ENCODE assay signal across 13 cellular contexts in the genomic region with DNA sequence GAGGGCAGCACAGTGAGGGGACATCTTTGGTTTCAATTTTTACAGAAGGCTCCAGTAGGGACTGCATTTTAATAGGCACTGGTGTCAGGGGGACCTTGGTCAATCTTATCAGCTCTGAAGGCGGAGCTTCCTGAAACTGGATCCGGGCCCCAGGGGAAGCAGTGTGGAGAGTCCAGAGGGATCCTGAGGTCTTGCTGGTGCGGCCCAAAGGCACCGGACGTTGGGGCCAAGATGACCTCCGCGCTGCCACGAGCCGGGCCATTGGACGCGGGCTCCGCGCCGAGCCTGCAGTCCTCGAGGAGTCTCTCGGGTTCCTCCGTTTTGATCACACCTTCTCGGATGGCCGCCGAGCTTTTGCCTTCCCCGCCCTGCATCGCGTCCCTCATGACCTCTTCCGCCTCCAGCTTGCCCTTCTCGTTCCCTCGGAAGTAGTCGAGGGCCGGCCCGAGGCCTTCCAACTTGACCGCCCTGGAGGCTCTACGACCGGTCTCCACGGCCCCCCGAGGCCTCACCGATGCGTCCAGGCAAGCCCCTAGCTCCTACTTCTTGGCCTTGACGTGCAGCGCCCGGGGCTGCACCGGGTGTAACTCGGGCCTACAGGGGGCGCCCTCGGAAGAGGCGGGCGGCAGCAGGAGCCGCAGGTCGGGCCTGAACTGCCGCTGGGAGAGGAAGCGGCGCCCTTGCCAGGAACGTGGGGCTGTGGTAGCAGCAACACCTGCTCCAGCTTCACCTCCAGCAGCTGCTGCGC. TPM values are rescaled to one million over a fixed set of nuclear protein-coding genes. Genes with fewer than 3 reads are reported as not detected.
DNase-seq lines count a peak whose midpoint lies in the region; ATAC-seq and TF ChIP-seq lines count a peak whose summit lies in the region.
"Had no signal": no experiment of that assay in that cellular context is flagged by ENCODE, and none has a peak within 500 bp of the region (broad histone marks: within the 10 kb centered on the region; RNA-seq: fewer than 3 reads in every experiment).

No MANE protein-coding gene starts in this region.

- H4K20me1 ChIP-seq in neural progenitor cell (ENCODE audit: low read depth): no peaks in the 10 kb centered on the region

- H3K27ac ChIP-seq in endodermal cell (ENCODE audit: low read depth, low read length): no peak overlapping the region
- H3K27ac ChIP-seq in neural progenitor cell: no peak overlapping the region
- H3K27ac ChIP-seq: lower lobe of right lung, right lobe of liver had no signal

- ATAC-seq in HG03280 (IDR thresholded peaks at IDR 0.05; ENCODE audit: unreplicated experiment) (no peak), HG03175 (IDR thresholded peaks at IDR 0.05; ENCODE audit: unreplicated experiment) (no peak), HG03354 (IDR thresholded peaks at IDR 0.05; ENCODE audit: poor library complexity, severe bottlenecking, unreplicated experiment) (no peak)

- H3K27me3 Mint-ChIP-seq in activated CD4-positive, alpha-beta T cell treated with anti-CD3 and anti-CD28 coated beads, Interleukin-2, amount 10 ng/mL, durations not matched to agents 24 days and 14 days: peaks cover 2% of the 10 kb centered on the region
- peaks cover 5% of the 10 kb centered on the region for H3K27me3 Mint-ChIP-seq in endodermal cell (ENCODE audit: insufficient read depth)
- H3K27me3 Mint-ChIP-seq in neural progenitor cell (ENCODE audit: insufficient read depth, low read depth): peaks cover 7% of the 10 kb centered on the region

- no peak overlapping the region for H2AFZ ChIP-seq in neural progenitor cell (replicated peaks)

- H3K36me3 Mint-ChIP-seq in activated CD4-positive, alpha-beta T cell treated with anti-CD3 and anti-CD28 coated beads, Interleukin-2, amount 10 ng/mL, durations not matched to agents 24 days and 14 days (ENCODE audit: low read depth): no peaks in the 10 kb centered on the region
- H3K36me3 Mint-ChIP-seq in endodermal cell (ENCODE audit: low read depth) (peaks cover 2% of the 10 kb centered on the region), neural progenitor cell (peaks cover 9% of the 10 kb centered on the region)

- no peak overlapping the region for H3K27ac Mint-ChIP-seq in activated CD4-positive, alpha-beta T cell treated with anti-CD3 and anti-CD28 coated beads, Interleukin-2, amount 10 ng/mL, durations not matched to agents 24 days and 14 days
- H3K27ac Mint-ChIP-seq in endodermal cell (no peak overlapping the region), neural progenitor cell (no peak overlapping the region)

- no peaks in the 10 kb centered on the region for H3K36me3 ChIP-seq in endodermal cell (ENCODE audit: control insufficient read depth, insufficient read depth, low read length)
- H3K36me3 ChIP-seq in neural progenitor cell: no peaks in the 10 kb centered on the region
- H3K36me3 ChIP-seq: lower lobe of right lung, right lobe of liver had no signal

- DNase-seq in activated CD4-positive, alpha-beta T cell treated with anti-CD3 and anti-CD28 coated beads, Interleukin-2, amount 10 ng/mL, durations not matched to agents 24 days and 14 days: peak; percentile 62
- DNase-seq in endodermal cell (peak; percentile 49), neural progenitor cell (ENCODE audit: low spot score) (no peak)
- peak; percentile 41 for DNase-seq in stimulated activated CD4-positive, alpha-beta T cell treated with anti-CD3 and anti-CD28 coated beads, Interleukin-4, amount 100 ng/mL, for 1 hour
- DNase-seq: KBM-7, lower lobe of right lung had no signal

- H3K79me2 ChIP-seq in neural progenitor cell (ENCODE audit: low read depth): no peaks in the 10 kb centered on the region

- H3F3A ChIP-seq in neural progenitor cell (ENCODE audit: low read depth): no peaks in the 10 kb centered on the region

- no peak overlapping the region for H3K4me3 ChIP-seq in GM12875 (ENCODE audit: low read depth, low read length)
- H3K4me3 ChIP-seq in endodermal cell (ENCODE audit: low read length): no peak overlapping the region
- H3K4me3 ChIP-seq in neural progenitor cell: no peak overlapping the region
- H3K4me3 ChIP-seq: lower lobe of right lung, right lobe of liver had no signal

- peaks cover 7% of the 10 kb centered on the region for H3K9me3 Mint-ChIP-seq in activated CD4-positive, alpha-beta T cell treated with anti-CD3 and anti-CD28 coated beads, Interleukin-2, amount 10 ng/mL, durations not matched to agents 24 days and 14 days
- peaks cover 29% of the 10 kb centered on the region for H3K9me3 Mint-ChIP-seq in endodermal cell
- H3K9me3 Mint-ChIP-seq in neural progenitor cell: peaks cover 20% of the 10 kb centered on the region

- H3K9me3 ChIP-seq in endodermal cell (ENCODE audit: control insufficient read depth, low read length) (peaks cover 18% of the 10 kb centered on the region), neural progenitor cell (ENCODE audit: low read depth) (no peaks in the 10 kb centered on the region)
- H3K9me3 ChIP-seq: lower lobe of right lung, right lobe of liver had no signal

- no peaks in the 10 kb centered on the region for H3K27me3 ChIP-seq in endodermal cell (ENCODE audit: control insufficient read depth, insufficient read depth, low read length, poor library complexity, severe bottlenecking)
- no peaks in the 10 kb centered on the region for H3K27me3 ChIP-seq in neural progenitor cell
- H3K27me3 ChIP-seq: right lobe of liver had no signal

- H3K4me1 ChIP-seq in endodermal cell (ENCODE audit: control insufficient read depth, insufficient read depth, low read length) (no peaks in the 10 kb centered on the region), neural progenitor cell (no peaks in the 10 kb centered on the region)
- H3K4me1 ChIP-seq: lower lobe of right lung, right lobe of liver had no signal

- H3K4me1 Mint-ChIP-seq in activated CD4-positive, alpha-beta T cell treated with anti-CD3 and anti-CD28 coated beads, Interleukin-2, amount 10 ng/mL, durations not matched to agents 24 days and 14 days: no peaks in the 10 kb centered on the region
- peaks cover 11% of the 10 kb centered on the region for H3K4me1 Mint-ChIP-seq in endodermal cell
- peaks cover 13% of the 10 kb centered on the region for H3K4me1 Mint-ChIP-seq in neural progenitor cell

- 93 to 94% methylated on average over 30 to 52 of the region's 52 CpGs for WGBS in endodermal cell (ENCODE audit: insufficient coverage in 1 of 2, insufficient read length in 1 of 2), 2 experiments

- H3K9ac ChIP-seq in endodermal cell (ENCODE audit: extremely low read depth, low read length, poor library complexity, severe bottlenecking): no peak overlapping the region
- no peak overlapping the region for H3K9ac ChIP-seq in neural progenitor cell

- TF ChIP-seq CTCF in GM12875 (IDR thresholded peaks at IDR 0.05; ENCODE audit: borderline replicate concordance, insufficient read depth, low read depth, low read length): peak; percentile 19; the same call in 1 of the 2 replicates
- peak; percentile 14 for TF ChIP-seq CTCF in endodermal cell (conservative IDR thresholded peaks at IDR 0.05)
- TF ChIP-seq CTCF in neural progenitor cell (IDR thresholded peaks at IDR 0.05): no peak

- no peak overlapping the region for H3K4me3 Mint-ChIP-seq in activated CD4-positive, alpha-beta T cell treated with anti-CD3 and anti-CD28 coated beads, Interleukin-2, amount 10 ng/mL, durations not matched to agents 24 days and 14 days
- no peak overlapping the region for H3K4me3 Mint-ChIP-seq in endodermal cell
- H3K4me3 Mint-ChIP-seq in neural progenitor cell: no peak overlapping the region

- H3K4me2 ChIP-seq in neural progenitor cell: no peak overlapping the region

- intact Hi-C loops in activated CD4-positive, alpha-beta T cell treated with anti-CD3 and anti-CD28 coated beads, Interleukin-2, amount 10 ng/mL, durations not matched to agents 24 days and 14 days (cut with micrococcal nuclease): no loop called here

RNA-seq across cellular contexts. Expression of gene C5orf52, which starts 18.8 kb away (rescaled TPM):
- total RNA-seq in activated CD4-positive, alpha-beta T cell treated with anti-CD3 and anti-CD28 coated beads, Interleukin-2, amount 10 ng/mL, durations not matched to agents 24 days and 14 days: 0.42 TPM in 1 of 2 replicates, not detected in the other
- total RNA-seq in endodermal cell (not detected), neural progenitor cell (ENCODE audit: low replicate concordance) (not detected in 2 replicates)
- polyA plus RNA-seq in endodermal cell (2013, experiment 1 of 2): not detected
- polyA plus RNA-seq in endodermal cell (2013, experiment 2 of 2): not detected
- total RNA-seq: lower lobe of right lung, NCI-H460, right lobe of liver had no signal
- polyA plus RNA-seq: esophagus had no signal

RNA-seq across cellular contexts. Expression of gene SOX30, which starts 37.9 kb away (rescaled TPM):
- 0.19 TPM in 1 of 2 replicates, not detected in the other for total RNA-seq in activated CD4-positive, alpha-beta T cell treated with anti-CD3 and anti-CD28 coated beads, Interleukin-2, amount 10 ng/mL, durations not matched to agents 24 days and 14 days
- total RNA-seq in endodermal cell: under 1 TPM in 1 of 2 donors, not detected in 1; 0.48 TPM
- polyA plus RNA-seq in endodermal cell (2013, experiment 1 of 2): 0.07 TPM
- polyA plus RNA-seq in endodermal cell (2013, experiment 2 of 2): 0.12 TPM
- total RNA-seq in neural progenitor cell (ENCODE audit: low replicate concordance): 0.06 and 0.17 TPM in 2 replicates
- total RNA-seq: lower lobe of right lung, NCI-H460 had no signal

RNA-seq across cellular contexts. Expression of gene THG1L, which starts 41.1 kb away (rescaled TPM):
- 25.0 and 26.7 TPM in 2 replicates for total RNA-seq in activated CD4-positive, alpha-beta T cell treated with anti-CD3 and anti-CD28 coated beads, Interleukin-2, amount 10 ng/mL, durations not matched to agents 24 days and 14 days
- total RNA-seq in endodermal cell (10 to 100 TPM; 11.6 to 13.8 TPM), neural progenitor cell (ENCODE audit: low replicate concordance) (15.1 and 20.5 TPM in 2 replicates)
- polyA plus RNA-seq in endodermal cell (2013, experiment 1 of 2): 10.9 TPM
- 11.2 TPM for polyA plus RNA-seq in endodermal cell (2013, experiment 2 of 2)

RNA-seq across cellular contexts. Expression of gene LSM11, which starts 53.4 kb away (rescaled TPM):
- total RNA-seq in activated CD4-positive, alpha-beta T cell treated with anti-CD3 and anti-CD28 coated beads, Interleukin-2, amount 10 ng/mL, durations not matched to agents 24 days and 14 days: 8.6 and 9.2 TPM in 2 replicates
- 1 to 10 TPM; 3.7 to 4.5 TPM for total RNA-seq in endodermal cell
- polyA plus RNA-seq in endodermal cell (2013, experiment 1 of 2): 7.9 TPM
- 6.6 TPM for polyA plus RNA-seq in endodermal cell (2013, experiment 2 of 2)
- 10.7 and 13.6 TPM in 2 replicates for total RNA-seq in neural progenitor cell (ENCODE audit: low replicate concordance)
